Comparison of ENCODE assay signal across 9 cellular contexts in the genomic region with DNA sequence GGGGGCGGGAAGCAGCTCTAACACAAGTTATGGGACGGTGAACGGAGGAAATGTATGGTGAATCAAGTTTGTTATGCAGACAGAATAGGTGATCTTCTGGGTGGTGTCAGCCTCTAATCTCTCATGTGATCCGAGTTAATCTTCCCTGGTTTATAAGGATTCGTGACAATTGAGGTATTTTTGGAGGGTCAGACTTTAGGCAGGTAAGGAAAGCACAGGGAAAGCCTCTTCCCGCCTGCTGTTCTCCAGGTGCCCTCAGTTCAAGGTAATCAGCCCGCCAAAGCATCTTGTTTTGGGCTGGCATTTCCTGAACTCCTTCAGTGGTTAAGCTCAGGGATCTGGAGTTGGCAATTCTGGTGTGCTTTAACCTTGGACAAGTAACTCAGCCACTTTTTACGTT. TPM values are rescaled to one million over a fixed set of nuclear protein-coding genes. Genes with fewer than 3 reads are reported as not detected.
DNase-seq lines count a peak whose midpoint lies in the region; ATAC-seq and TF ChIP-seq lines count a peak whose summit lies in the region.
"Had no signal": no experiment of that assay in that cellular context is flagged by ENCODE, and none has a peak within 500 bp of the region (broad histone marks: within the 10 kb centered on the region; RNA-seq: fewer than 3 reads in every experiment).

No MANE protein-coding gene starts in this region.

- H3K27me3 Mint-ChIP-seq in activated naive CD8-positive, alpha-beta T cell treated with anti-CD3 and anti-CD28 coated beads, Interleukin-2, amount 50 U/mL, for 24 hours = no peaks in the 10 kb centered on the region
- H3K27me3 Mint-ChIP-seq: activated naive CD8-positive, alpha-beta T cell had no signal

- no peaks in the 10 kb centered on the region for H3K9me3 ChIP-seq in HUES6 (ENCODE audit: control insufficient read depth, insufficient read depth, low read depth, low read length)
- H3K9me3 ChIP-seq in colonic mucosa = no peaks in the 10 kb centered on the region
- no peaks in the 10 kb centered on the region for H3K9me3 ChIP-seq in muscle layer of duodenum (ENCODE audit: control insufficient read depth in 1 of 2, low read length in 2 of 2)

- intact Hi-C loops in colonic mucosa (cut with DNase I) = no loop called here

- peaks cover 33% of the 10 kb centered on the region for H3K4me1 Mint-ChIP-seq in activated naive CD8-positive, alpha-beta T cell treated with anti-CD3 and anti-CD28 coated beads, Interleukin-2, amount 50 U/mL, for 24 hours

- H3K27ac ChIP-seq in HUES6 (ENCODE audit: low read depth, low read length) = no peak overlapping the region
- no peak overlapping the region for H3K27ac ChIP-seq in colonic mucosa
- no peak overlapping the region for H3K27ac ChIP-seq in muscle layer of duodenum (ENCODE audit: low read length)

- H3K9ac ChIP-seq in HUES6 (ENCODE audit: low read length) = peak overlapping the region; percentile 74
- peak overlapping the region in 1 of 2 donors; percentile 85 for H3K9ac ChIP-seq in colonic mucosa (ENCODE audit: low read depth in 2 of 2, low read length in 2 of 2)

- H3K27ac Mint-ChIP-seq in activated naive CD8-positive, alpha-beta T cell treated with anti-CD3 and anti-CD28 coated beads, Interleukin-2, amount 50 U/mL, for 24 hours = no peak overlapping the region
- H3K27ac Mint-ChIP-seq: activated naive CD8-positive, alpha-beta T cell had no signal

- H3K36me3 ChIP-seq in HUES6 (ENCODE audit: control insufficient read depth, insufficient read depth, low read length) = peaks cover 57% of the 10 kb centered on the region
- peaks cover 19% of the 10 kb centered on the region for H3K36me3 ChIP-seq in colonic mucosa
- peaks cover 26 to 33% of the 10 kb centered on the region in 2 donors for H3K36me3 ChIP-seq in muscle layer of duodenum (ENCODE audit: control insufficient read depth in 1 of 2, insufficient read depth in 2 of 2, low read length in 2 of 2)

- CTCF ChIA-PET in AG04449 (lab: Yijun Ruan, JAX) = interaction anchor here (0.6 to 1.5 kb wide), 3 partner anchors 12 to 70 kb away, joined by 3 read pairs; no protein-coding TSS in a partner anchor

- H3K4me1 ChIP-seq in HUES6 (ENCODE audit: control insufficient read depth, insufficient read depth, low read length) = 0 out of 2 replicates have a peak, but pooled peaks cover 6% of the 10 kb centered on the region
- H3K4me1 ChIP-seq in colonic mucosa = peaks cover 6% of the 10 kb centered on the region
- peaks cover 5 to 18% of the 10 kb centered on the region in 2 donors for H3K4me1 ChIP-seq in muscle layer of duodenum (ENCODE audit: control insufficient read depth in 1 of 2, insufficient read depth in 2 of 2, low read length in 2 of 2)

- H3K36me3 Mint-ChIP-seq in activated naive CD8-positive, alpha-beta T cell treated with anti-CD3 and anti-CD28 coated beads, Interleukin-2, amount 50 U/mL, for 24 hours (ENCODE audit: low read depth) = peaks cover 56% of the 10 kb centered on the region

- TF ChIP-seq CTCF in AG04449 (IDR thresholded peaks at IDR 0.05; ENCODE audit: insufficient read depth, low read length, missing control alignments) (no peak), colonic mucosa (IDR thresholded peaks at IDR 0.05) (no peak)

- POLR2A ChIA-PET in AG04449 (lab: Yijun Ruan, JAX) = no interaction called here

- H3K27me3 ChIP-seq in HUES6 (ENCODE audit: control insufficient read depth, insufficient read depth, low read length) (no peaks in the 10 kb centered on the region), colonic mucosa (no peaks in the 10 kb centered on the region), muscle layer of duodenum (ENCODE audit: low read depth, low read length) (no peaks in the 10 kb centered on the region)

- H3K9me3 Mint-ChIP-seq in activated naive CD8-positive, alpha-beta T cell treated with anti-CD3 and anti-CD28 coated beads, Interleukin-2, amount 50 U/mL, for 24 hours = no peaks in the 10 kb centered on the region

- no peak for DNase-seq in AG04449 (ENCODE audit: low read depth, low spot score)
- no peak for DNase-seq in colonic mucosa
- no peak for DNase-seq in DMS79 (lab: John Stamatoyannopoulos, UW)
- no peak for DNase-seq in NCI-H2029 (lab: John Stamatoyannopoulos, UW)
- no peak for DNase-seq in activated naive CD8-positive, alpha-beta T cell treated with anti-CD3 and anti-CD28 coated beads, Interleukin-2, amount 50 U/mL, for 24 hours
- no peak for DNase-seq in stimulated activated CD8-positive, alpha-beta memory T cell treated with anti-CD3 and anti-CD28 coated beads, Interleukin-4, amount 100 ng/mL, for 48 hours

- no peak for ATAC-seq in activated naive CD8-positive, alpha-beta T cell treated with anti-CD3 and anti-CD28 coated beads, Interleukin-2, amount 50 U/mL, for 24 hours

- no peak overlapping the region for H3K4me3 Mint-ChIP-seq in activated naive CD8-positive, alpha-beta T cell treated with anti-CD3 and anti-CD28 coated beads, Interleukin-2, amount 50 U/mL, for 24 hours
- H3K4me3 Mint-ChIP-seq: activated naive CD8-positive, alpha-beta T cell had no signal

- peak overlapping the region; percentile 92 for H3K4me3 ChIP-seq in AG04449 (ENCODE audit: low read depth, low read length)
- H3K4me3 ChIP-seq in HUES6 (ENCODE audit: low read depth, low read length) = peak overlapping the region; percentile 90
- H3K4me3 ChIP-seq in colonic mucosa = peak overlapping the region; percentile 88
- peak overlapping the region; percentile 95 for H3K4me3 ChIP-seq in muscle layer of duodenum (ENCODE audit: low read depth in 1 of 2, low read length in 2 of 2)

RNA-seq across cellular contexts. Expression of gene CSTF1, which starts 1.2 kb away (rescaled TPM):
- total RNA-seq in colonic mucosa = 10 to 100 TPM; 24.2 to 32.0 TPM

RNA-seq across cellular contexts. Expression of gene AURKA, which starts 1.6 kb away (rescaled TPM):
- total RNA-seq in colonic mucosa = 10 to 100 TPM; 25.6 to 62.4 TPM

RNA-seq across cellular contexts. Expression of gene CASS4, which starts 18.4 kb away (rescaled TPM):
- total RNA-seq in colonic mucosa = under 1 TPM; 0.17 to 0.98 TPM

RNA-seq across cellular contexts. Expression of gene FAM210B, which starts 34.9 kb away (rescaled TPM):
- 10 to 100 TPM; 18.2 to 35.2 TPM for total RNA-seq in colonic mucosa
